25 cellular contexts compared by ENCODE assay signal in genomic region chr20:14223806-14224205, GRCh38.
"Had no signal": no experiment of that assay in that cellular context is flagged by ENCODE, and none has a peak within 500 bp of the region (broad histone marks: within the 10 kb centered on the region; RNA-seq: fewer than 3 reads in every experiment).

No MANE protein-coding gene starts in this region.

- H3K27ac Mint-ChIP-seq: activated CD4-positive, alpha-beta T cell treated with anti-CD3 and anti-CD28 coated beads, Interleukin-2, amount 10 ng/mL, durations not matched to agents 7 days and 5 days; activated CD8-positive, alpha-beta T cell treated with anti-CD3 and anti-CD28 coated beads for 36 hours; activated T-helper 17 cell treated with anti-CD3 and anti-CD28 coated beads, Interleukin-2, amount 50 U/mL, for 72 hours; endodermal cell; naive B cell; T-helper 17 cell had no signal

- H3K4me1 Mint-ChIP-seq: activated CD4-positive, alpha-beta T cell treated with anti-CD3 and anti-CD28 coated beads, Interleukin-2, amount 10 ng/mL, durations not matched to agents 7 days and 5 days; activated T-helper 17 cell treated with anti-CD3 and anti-CD28 coated beads, Interleukin-2, amount 50 U/mL, for 72 hours; naive B cell; nephron progenitor cell; T-helper 17 cell had no signal

- H3K36me3 ChIP-seq: brain microvascular endothelial cell, esophagus muscularis mucosa, pancreas, prostate gland, right atrium auricular region, spleen, thoracic aorta had no signal

- H3K27me3 Mint-ChIP-seq: activated CD4-positive, alpha-beta T cell treated with anti-CD3 and anti-CD28 coated beads, Interleukin-2, amount 10 ng/mL, durations not matched to agents 7 days and 5 days; activated T-helper 17 cell treated with anti-CD3 and anti-CD28 coated beads, Interleukin-2, amount 50 U/mL, for 72 hours; T-helper 17 cell had no signal

- H3K4me3 Mint-ChIP-seq: activated CD4-positive, alpha-beta T cell treated with anti-CD3 and anti-CD28 coated beads, Interleukin-2, amount 10 ng/mL, durations not matched to agents 7 days and 5 days; activated CD8-positive, alpha-beta T cell treated with anti-CD3 and anti-CD28 coated beads for 36 hours; activated T-cell treated with anti-CD3 and anti-CD28 coated beads, Interleukin-2, amount 50 U/mL, for 4 hours; activated T-helper 17 cell treated with anti-CD3 and anti-CD28 coated beads, Interleukin-2, amount 50 U/mL, for 72 hours; endodermal cell; naive B cell; nephron progenitor cell; T-helper 17 cell had no signal

- H3K9me3 Mint-ChIP-seq: activated CD4-positive, alpha-beta T cell treated with anti-CD3 and anti-CD28 coated beads, Interleukin-2, amount 10 ng/mL, durations not matched to agents 7 days and 5 days; activated T-cell treated with anti-CD3 and anti-CD28 coated beads, Interleukin-2, amount 50 U/mL, for 4 hours had no signal

- H3K36me3 Mint-ChIP-seq: naive B cell had no signal

- H3K9me3 ChIP-seq: esophagus muscularis mucosa, pancreas, prostate gland, right atrium auricular region, thoracic aorta had no signal

- H3K4me3 ChIP-seq: esophagus muscularis mucosa, pancreas, prostate gland, right atrium auricular region, spleen, thoracic aorta had no signal

- H3K4me1 ChIP-seq: pancreas, prostate gland, right atrium auricular region, spleen had no signal

- H3K27ac ChIP-seq: brain microvascular endothelial cell, esophagus muscularis mucosa, pancreas, prostate gland, right atrium auricular region, spleen, thoracic aorta had no signal

- DNase-seq: activated CD4-positive, alpha-beta T cell treated with anti-CD3 and anti-CD28 coated beads, Interleukin-2, amount 10 ng/mL, durations not matched to agents 7 days and 5 days; activated CD4-positive, CD25-positive, alpha-beta regulatory T cell treated with anti-CD3 and anti-CD28 coated beads, Interleukin-2, amount 50 U/mL, for 72 hours; activated CD8-positive, alpha-beta T cell treated with anti-CD3 and anti-CD28 coated beads for 36 hours; activated gamma-delta T cell treated with Interleukin-2 at 50 U/mL for 16 hours; activated naive CD4-positive, alpha-beta T cell treated with anti-CD3 and anti-CD28 coated beads, Interleukin-2, amount 50 U/mL, for 16 hours; activated T-cell treated with anti-CD3 and anti-CD28 coated beads, Interleukin-2, amount 50 U/mL, for 4 hours; amniotic stem cell; brain microvascular endothelial cell; central memory CD4-positive, alpha-beta T cell; endodermal cell; left cardiac atrium; left ventricle myocardium superior; naive B cell; nephron progenitor cell; pancreas; spleen; stimulated activated naive CD8-positive, alpha-beta T cell treated with anti-CD3 and anti-CD28 coated beads, Interleukin-15, Interleukin-2, amounts not matched to agents 100 U/mL and 50 U/mL, for 24 hours; T-helper 17 cell; T1000; trophoblast cell had no signal

- H3K27me3 ChIP-seq: brain microvascular endothelial cell, esophagus muscularis mucosa, pancreas, right atrium auricular region had no signal

- ATAC-seq: activated CD8-positive, alpha-beta T cell treated with anti-CD3 and anti-CD28 coated beads for 36 hours; activated T-cell treated with anti-CD3 and anti-CD28 coated beads, Interleukin-2, amount 50 U/mL, for 4 hours; activated T-helper 17 cell treated with anti-CD3 and anti-CD28 coated beads, Interleukin-2, amount 50 U/mL, for 72 hours; left cardiac atrium; left ventricle myocardium superior; pancreas; stimulated activated naive CD8-positive, alpha-beta T cell treated with anti-CD3 and anti-CD28 coated beads, Interleukin-15, Interleukin-2, amounts not matched to agents 100 U/mL and 50 U/mL, for 24 hours; T-helper 17 cell had no signal
